1 cellular context compared by ENCODE assay signal in the genomic region with DNA sequence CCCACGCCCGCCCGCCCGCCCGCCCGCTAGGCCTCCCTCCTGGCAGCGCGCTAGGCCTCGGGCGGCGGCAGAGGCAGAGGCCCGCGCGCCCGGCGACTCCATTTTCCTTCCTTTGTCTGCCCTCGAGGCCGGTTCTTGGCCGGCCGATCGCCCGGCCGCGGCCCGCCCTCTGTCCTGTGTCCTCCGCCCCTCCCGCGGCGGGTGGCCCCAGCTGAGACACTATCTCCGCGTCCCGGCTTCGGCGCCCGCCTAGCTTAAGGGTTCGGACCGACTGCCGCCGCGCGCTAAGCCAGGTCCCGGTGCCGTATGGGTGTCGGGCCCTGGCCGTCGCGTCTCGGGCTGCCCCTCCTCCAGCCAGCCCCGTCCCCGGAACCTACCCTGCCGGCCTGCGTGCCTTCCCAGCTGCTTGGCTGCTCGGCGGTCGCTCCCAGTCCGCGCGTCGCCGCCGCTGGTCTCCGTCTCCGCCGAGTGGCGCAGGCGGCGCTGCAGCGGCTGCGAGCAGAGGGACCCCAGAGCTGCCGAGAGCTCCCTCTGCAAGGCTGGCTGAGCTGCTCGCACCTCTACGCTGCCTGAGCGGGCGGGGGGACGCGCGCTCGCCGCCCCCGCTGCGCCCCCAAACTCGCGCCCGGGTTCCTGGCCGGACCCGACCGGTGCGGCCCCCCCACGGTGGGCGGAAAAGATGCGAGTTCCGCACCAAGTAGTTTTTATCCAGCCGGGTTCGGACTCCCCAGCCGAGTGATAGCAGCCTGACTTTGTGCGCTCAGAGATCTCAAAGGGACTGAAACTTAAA.
TF ChIP-seq lines count a peak whose summit lies in the region.

No MANE protein-coding gene starts in this region.

TF ChIP-seq in K562, 482 proteins besides CTCF, POLR2A, EP300 and RAD21 (continued from another document and continues in another):
- TF ChIP-seq RBM14 (IDR thresholded peaks at IDR 0.05; ENCODE audit: borderline replicate concordance, insufficient read depth, low read depth, low read length) (0 out of 2 replicates have a peak, but pooled peaks have one; percentile 48), CAMTA2 (CRISPR knock-in tag; conservative IDR thresholded peaks at IDR 0.05) (no peak), PCBP1 (IDR thresholded peaks at IDR 0.05; ENCODE audit: low read depth, low read length, poor library complexity, severe bottlenecking) (peak; percentile 34), TEAD1 (CRISPR knock-in tag; IDR thresholded peaks at IDR 0.05) (peak in 1 of 2 experiments; percentile 24; a peak in 1 of 4 replicates), MAZ (CRISPR knock-in tag; conservative IDR thresholded peaks at IDR 0.05 in 1 of 2, IDR thresholded peaks at IDR 0.05 in 1 of 2) (peak; percentile 84 to 89), ELF4 (CRISPR knock-in tag; IDR thresholded peaks at IDR 0.05) (no peak), RBM25 (IDR thresholded peaks at IDR 0.05; ENCODE audit: low read depth, low read length, severe bottlenecking) (peak; percentile 17), ZNF740 (CRISPR knock-in tag; IDR thresholded peaks at IDR 0.05) (peak; percentile 94), ZNF740 (tag; IDR thresholded peaks at IDR 0.05) (no peak; a peak in 1 of 4 replicates), MNT (conservative IDR thresholded peaks at IDR 0.05) (peak in 1 of 2 experiments; percentile 59; a peak in 1 of 4 replicates), CBX1 (IDR thresholded peaks at IDR 0.05; ENCODE audit: low read depth) (peak; percentile 66; the same call in 1 of the 2 replicates), ZNF316 (IDR thresholded peaks at IDR 0.05) (no peak), RBM22 (IDR thresholded peaks at IDR 0.05; ENCODE audit: low read depth, low read length, poor library complexity, severe bottlenecking) (peak; percentile 62), ZNF511 (CRISPR knock-in tag; IDR thresholded peaks at IDR 0.05) (peak; percentile 89), CBX5 (IDR thresholded peaks at IDR 0.05; ENCODE audit: borderline replicate concordance, low read depth) (0 out of 2 replicates have a peak, but pooled peaks have one; percentile 27), RBFOX2 (IDR thresholded peaks at IDR 0.05; ENCODE audit: low read depth, low read length) (peak; percentile 91), NONO (IDR thresholded peaks at IDR 0.05; ENCODE audit: low read depth in 2 of 2, low read length in 1 of 2) (peak in 1 of 2 experiments; percentile 43; a peak in 2 of 4 replicates), KAT7 (CRISPR knock-in tag; IDR thresholded peaks at IDR 0.05; ENCODE audit: borderline replicate concordance) (peak; percentile 98), ATF7 (IDR thresholded peaks at IDR 0.05) (peak; percentile 23; the same call in 1 of the 2 replicates), PHF20 (IDR thresholded peaks at IDR 0.05; ENCODE audit: partially characterized antibody) (peak; percentile 68), MTA3 (IDR thresholded peaks at IDR 0.05; ENCODE audit: borderline replicate concordance) (peak; percentile 80; the same call in 1 of the 2 replicates), PHF8 (IDR thresholded peaks at IDR 0.05; ENCODE audit: borderline replicate concordance, low read length) (peak; percentile 80), BHLHE40 (IDR thresholded peaks at IDR 0.05; ENCODE audit: low read length) (peak; percentile 19; the same call in 1 of the 2 replicates), STAT6 (CRISPR knock-in tag; IDR thresholded peaks at IDR 0.05) (peak; percentile 31; the same call in 1 of the 2 replicates)
- TF ChIP-seq, protein P1, sequence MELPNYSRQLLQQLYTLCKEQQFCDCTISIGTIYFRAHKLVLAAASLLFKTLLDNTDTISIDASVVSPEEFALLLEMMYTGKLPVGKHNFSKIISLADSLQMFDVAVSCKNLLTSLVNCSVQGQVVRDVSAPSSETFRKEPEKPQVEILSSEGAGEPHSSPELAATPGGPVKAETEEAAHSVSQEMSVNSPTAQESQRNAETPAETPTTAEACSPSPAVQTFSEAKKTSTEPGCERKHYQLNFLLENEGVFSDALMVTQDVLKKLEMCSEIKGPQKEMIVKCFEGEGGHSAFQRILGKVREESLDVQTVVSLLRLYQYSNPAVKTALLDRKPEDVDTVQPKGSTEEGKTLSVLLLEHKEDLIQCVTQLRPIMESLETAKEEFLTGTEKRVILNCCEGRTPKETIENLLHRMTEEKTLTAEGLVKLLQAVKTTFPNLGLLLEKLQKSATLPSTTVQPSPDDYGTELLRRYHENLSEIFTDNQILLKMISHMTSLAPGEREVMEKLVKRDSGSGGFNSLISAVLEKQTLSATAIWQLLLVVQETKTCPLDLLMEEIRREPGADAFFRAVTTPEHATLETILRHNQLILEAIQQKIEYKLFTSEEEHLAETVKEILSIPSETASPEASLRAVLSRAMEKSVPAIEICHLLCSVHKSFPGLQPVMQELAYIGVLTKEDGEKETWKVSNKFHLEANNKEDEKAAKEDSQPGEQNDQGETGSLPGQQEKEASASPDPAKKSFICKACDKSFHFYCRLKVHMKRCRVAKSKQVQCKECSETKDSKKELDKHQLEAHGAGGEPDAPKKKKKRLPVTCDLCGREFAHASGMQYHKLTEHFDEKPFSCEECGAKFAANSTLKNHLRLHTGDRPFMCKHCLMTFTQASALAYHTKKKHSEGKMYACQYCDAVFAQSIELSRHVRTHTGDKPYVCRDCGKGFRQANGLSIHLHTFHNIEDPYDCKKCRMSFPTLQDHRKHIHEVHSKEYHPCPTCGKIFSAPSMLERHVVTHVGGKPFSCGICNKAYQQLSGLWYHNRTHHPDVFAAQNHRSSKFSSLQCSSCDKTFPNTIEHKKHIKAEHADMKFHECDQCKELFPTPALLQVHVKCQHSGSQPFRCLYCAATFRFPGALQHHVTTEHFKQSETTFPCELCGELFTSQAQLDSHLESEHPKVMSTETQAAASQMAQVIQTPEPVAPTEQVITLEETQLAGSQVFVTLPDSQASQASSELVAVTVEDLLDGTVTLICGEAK (IDR thresholded peaks at IDR 0.05), result no peak
- TF ChIP-seq, protein P1 (CRISPR knock-in tag; IDR thresholded peaks at IDR 0.05), result no peak
- TF ChIP-seq, protein P2, sequence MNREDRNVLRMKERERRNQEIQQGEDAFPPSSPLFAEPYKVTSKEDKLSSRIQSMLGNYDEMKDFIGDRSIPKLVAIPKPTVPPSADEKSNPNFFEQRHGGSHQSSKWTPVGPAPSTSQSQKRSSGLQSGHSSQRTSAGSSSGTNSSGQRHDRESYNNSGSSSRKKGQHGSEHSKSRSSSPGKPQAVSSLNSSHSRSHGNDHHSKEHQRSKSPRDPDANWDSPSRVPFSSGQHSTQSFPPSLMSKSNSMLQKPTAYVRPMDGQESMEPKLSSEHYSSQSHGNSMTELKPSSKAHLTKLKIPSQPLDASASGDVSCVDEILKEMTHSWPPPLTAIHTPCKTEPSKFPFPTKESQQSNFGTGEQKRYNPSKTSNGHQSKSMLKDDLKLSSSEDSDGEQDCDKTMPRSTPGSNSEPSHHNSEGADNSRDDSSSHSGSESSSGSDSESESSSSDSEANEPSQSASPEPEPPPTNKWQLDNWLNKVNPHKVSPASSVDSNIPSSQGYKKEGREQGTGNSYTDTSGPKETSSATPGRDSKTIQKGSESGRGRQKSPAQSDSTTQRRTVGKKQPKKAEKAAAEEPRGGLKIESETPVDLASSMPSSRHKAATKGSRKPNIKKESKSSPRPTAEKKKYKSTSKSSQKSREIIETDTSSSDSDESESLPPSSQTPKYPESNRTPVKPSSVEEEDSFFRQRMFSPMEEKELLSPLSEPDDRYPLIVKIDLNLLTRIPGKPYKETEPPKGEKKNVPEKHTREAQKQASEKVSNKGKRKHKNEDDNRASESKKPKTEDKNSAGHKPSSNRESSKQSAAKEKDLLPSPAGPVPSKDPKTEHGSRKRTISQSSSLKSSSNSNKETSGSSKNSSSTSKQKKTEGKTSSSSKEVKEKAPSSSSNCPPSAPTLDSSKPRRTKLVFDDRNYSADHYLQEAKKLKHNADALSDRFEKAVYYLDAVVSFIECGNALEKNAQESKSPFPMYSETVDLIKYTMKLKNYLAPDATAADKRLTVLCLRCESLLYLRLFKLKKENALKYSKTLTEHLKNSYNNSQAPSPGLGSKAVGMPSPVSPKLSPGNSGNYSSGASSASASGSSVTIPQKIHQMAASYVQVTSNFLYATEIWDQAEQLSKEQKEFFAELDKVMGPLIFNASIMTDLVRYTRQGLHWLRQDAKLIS (CRISPR knock-in tag; IDR thresholded peaks at IDR 0.05), result peak; percentile 92
- TF ChIP-seq, protein P3, sequence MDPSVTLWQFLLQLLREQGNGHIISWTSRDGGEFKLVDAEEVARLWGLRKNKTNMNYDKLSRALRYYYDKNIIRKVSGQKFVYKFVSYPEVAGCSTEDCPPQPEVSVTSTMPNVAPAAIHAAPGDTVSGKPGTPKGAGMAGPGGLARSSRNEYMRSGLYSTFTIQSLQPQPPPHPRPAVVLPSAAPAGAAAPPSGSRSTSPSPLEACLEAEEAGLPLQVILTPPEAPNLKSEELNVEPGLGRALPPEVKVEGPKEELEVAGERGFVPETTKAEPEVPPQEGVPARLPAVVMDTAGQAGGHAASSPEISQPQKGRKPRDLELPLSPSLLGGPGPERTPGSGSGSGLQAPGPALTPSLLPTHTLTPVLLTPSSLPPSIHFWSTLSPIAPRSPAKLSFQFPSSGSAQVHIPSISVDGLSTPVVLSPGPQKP (CRISPR knock-in tag; IDR thresholded peaks at IDR 0.05), result peak; percentile 79; the same call in 1 of the 2 replicates
